In the genomic region with DNA sequence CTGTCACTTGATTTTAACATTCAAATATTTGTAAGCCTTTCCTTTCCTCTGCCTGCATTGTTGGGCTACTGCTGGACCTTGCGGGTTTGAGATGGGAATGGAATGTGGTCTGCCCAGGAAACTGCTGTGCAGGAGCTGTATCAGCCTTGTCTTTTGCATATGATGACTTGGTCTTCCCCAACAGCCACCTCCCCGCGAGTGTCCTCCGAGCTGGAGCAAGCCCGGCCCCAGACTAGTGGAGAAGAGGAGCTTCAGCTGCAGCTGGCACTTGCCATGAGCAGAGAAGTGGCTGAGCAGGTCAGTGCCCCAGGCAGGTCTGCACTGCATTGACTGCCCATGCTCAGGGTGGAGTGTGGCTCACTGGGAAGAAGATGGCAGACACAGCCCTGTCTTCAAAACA, we compare ENCODE assay signal across 31 cellular contexts. TPM values are rescaled to one million over a fixed set of nuclear protein-coding genes. Genes with fewer than 3 reads are reported as not detected.
DNase-seq lines count a peak whose midpoint lies in the region; ATAC-seq and TF ChIP-seq lines count a peak whose summit lies in the region.
"Had no signal": no experiment of that assay in that cellular context is flagged by ENCODE, and none has a peak within 500 bp of the region (broad histone marks: within the 10 kb centered on the region; RNA-seq: fewer than 3 reads in every experiment).

No MANE protein-coding gene starts in this region.

- no peak overlapping the region for H2AFZ ChIP-seq in OCI-LY7 (ENCODE audit: low read length)
- no peak overlapping the region for H2AFZ ChIP-seq in trophoblast cell (ENCODE audit: insufficient read depth, low read length, poor library complexity)

- H2AK5ac ChIP-seq in trophoblast cell (ENCODE audit: low read length) = no peak overlapping the region

- no peaks in the 10 kb centered on the region for H4K20me1 ChIP-seq in OCI-LY7 (ENCODE audit: insufficient read depth, low read length)

- CTCF ChIA-PET in OCI-LY7 (lab: Charles Lee; ENCODE audit: unreplicated experiment) = no interaction called here

- H4K8ac ChIP-seq in trophoblast cell (ENCODE audit: low read depth, low read length) = no peak overlapping the region

- BruUV-seq in OCI-LY7 (replicated peaks; lab: Mats Ljungman, UMichigan) = no TSS peak

- no peak overlapping the region for H4K91ac ChIP-seq in trophoblast cell (ENCODE audit: low read depth, low read length)

- ATAC-seq in HG02938 (IDR thresholded peaks at IDR 0.05; ENCODE audit: unreplicated experiment) (no peak), GM19023 (IDR thresholded peaks at IDR 0.05; ENCODE audit: unreplicated experiment) (no peak)
- ATAC-seq: activated T-cell treated with anti-CD3 and anti-CD28 coated beads, Interleukin-2, amount 50 U/mL, for 72 hours; heart right ventricle; K562; left colon; stimulated activated naive CD8-positive, alpha-beta T cell treated with anti-CD3 and anti-CD28 coated beads, Interleukin-15, amount 100 ng/mL, for 72 hours had no signal

- peaks cover 2% of the 10 kb centered on the region for H3K79me1 ChIP-seq in trophoblast cell (ENCODE audit: low read length)

- peak; percentile 56 for DNase-seq in ELF-1 (ENCODE audit: low read depth, low spot score)
- no peak for DNase-seq in OCI-LY7 (ENCODE audit: low spot score)
- DNase-seq in epithelial cell of esophagus (ENCODE audit: low read depth) = peak; percentile 45
- DNase-seq in trophoblast cell = peak; percentile 69 to 76
- DNase-seq in NCI-H2171 treated with DMSO at 0.1 percent for 48 hours (lab: John Stamatoyannopoulos, UW) = no peak
- no peak for DNase-seq in GM19238 (ENCODE audit: insufficient read length, low spot score)
- DNase-seq: activated CD4-positive, alpha-beta T cell treated with anti-CD3 and anti-CD28 coated beads, Interleukin-2, amount 50 U/mL, for 4 hours; activated naive CD4-positive, alpha-beta T cell treated with Interleukin-2 at 50 U/mL for 16 hours; activated T-cell treated with anti-CD3 and anti-CD28 coated beads, Interleukin-2, amount 50 U/mL, for 72 hours; brain microvascular endothelial cell; colonic mucosa; COR-L47; DMS79 treated with DMSO at 0.1 percent for 48 hours; effector memory CD4-positive, alpha-beta T cell; heart right ventricle; left colon; mesenchymal stem cell; MG63; NCI-H1417; NCI-H2029 treated with DMSO at 0.1 percent for 48 hours; NCI-H226; NCI-H748 treated with DMSO at 0.1 percent for 48 hours; occipital lobe; stimulated activated CD8-positive, alpha-beta memory T cell treated with anti-CD3 and anti-CD28 coated beads, Interleukin-4, amount 100 ng/mL, for 48 hours; stimulated activated naive CD8-positive, alpha-beta T cell treated with anti-CD3 and anti-CD28 coated beads, Interleukin-15, amount 100 ng/mL, for 72 hours; T-helper 1 cell; upper lobe of left lung had no signal

- no peak overlapping the region for H2BK5ac ChIP-seq in trophoblast cell (ENCODE audit: low read depth, low read length, poor library complexity)

- H3K4me3 ChIP-seq in OCI-LY7 (ENCODE audit: low read depth, low read length, poor library complexity, severe bottlenecking) (no peak overlapping the region), epithelial cell of esophagus (ENCODE audit: low read length) (no peak overlapping the region), trophoblast cell (ENCODE audit: low read depth, low read length) (no peak overlapping the region)
- H3K4me3 ChIP-seq: adrenal gland, colonic mucosa, heart right ventricle, K562, MG63, upper lobe of left lung had no signal

- H3K18ac ChIP-seq in trophoblast cell (ENCODE audit: low read length) = no peak overlapping the region

- TF ChIP-seq CTCF in OCI-LY7 (conservative IDR thresholded peaks at IDR 0.05; ENCODE audit: low read length) (no peak), epithelial cell of esophagus (IDR thresholded peaks at IDR 0.05; ENCODE audit: insufficient read depth, low read depth, low read length, missing control alignments) (no peak)

- POLR2A ChIA-PET in OCI-LY7 (lab: Charles Lee) = interaction anchor here (0.6 to 0.7 kb wide), 3 partner anchors 10 to 686 kb away, joined by 4 to 5 read pairs (median 4); no protein-coding TSS in a partner anchor

- intact Hi-C loops in OCI-LY7 (cut with micrococcal nuclease; ENCODE audit: unreplicated experiment) = loop anchor here (5.0 kb wide), 1 partner anchor 153 kb away; no protein-coding TSS in a partner anchor

- no peak overlapping the region for H2BK120ac ChIP-seq in trophoblast cell (ENCODE audit: insufficient read depth, low read length, poor library complexity)

- peaks cover 91% of the 10 kb centered on the region for H3K4me1 ChIP-seq in OCI-LY7 (ENCODE audit: insufficient read depth, low read length, poor library complexity, severe bottlenecking)
- H3K4me1 ChIP-seq in trophoblast cell (ENCODE audit: control insufficient read depth in 1 of 2, insufficient read depth in 2 of 2, low read length in 2 of 2) = peaks cover 15 to 18% of the 10 kb centered on the region in 2 experiments

- no peaks in the 10 kb centered on the region for H3K9me3 ChIP-seq in OCI-LY7 (ENCODE audit: low read length)
- H3K9me3 ChIP-seq in trophoblast cell (ENCODE audit: insufficient read depth, low read depth, low read length) = no peaks in the 10 kb centered on the region
- H3K9me3 ChIP-seq: adrenal gland, colonic mucosa, heart right ventricle, MG63, upper lobe of left lung had no signal

- H4K12ac ChIP-seq in trophoblast cell (ENCODE audit: low read depth, low read length) = no peak overlapping the region

- H3K27me3 ChIP-seq in trophoblast cell (ENCODE audit: insufficient read depth, low read length) = no peaks in the 10 kb centered on the region
- H3K27me3 ChIP-seq: adrenal gland, brain microvascular endothelial cell, colonic mucosa, MG63, upper lobe of left lung had no signal

- H3K23ac ChIP-seq in trophoblast cell (ENCODE audit: low read length) = no peak overlapping the region

- H3K4me2 ChIP-seq in OCI-LY7 (ENCODE audit: low read length) = peak overlapping the region; percentile 17; the same call in 1 of the 2 replicates
- H3K4me2 ChIP-seq in trophoblast cell (ENCODE audit: low read length) = peak overlapping the region; percentile 37

- no peaks in the 10 kb centered on the region for H3K9me2 ChIP-seq in OCI-LY7 (ENCODE audit: insufficient read depth, low read length)

- no peak overlapping the region for H3K14ac ChIP-seq in trophoblast cell (ENCODE audit: low read length)

- H2BK12ac ChIP-seq in trophoblast cell (ENCODE audit: low read length) = no peak overlapping the region

- peaks cover 5% of the 10 kb centered on the region; the same call in 1 of the 2 replicates for H3K36me3 ChIP-seq in OCI-LY7 (ENCODE audit: insufficient read depth, low read length)
- peaks cover 32 to 37% of the 10 kb centered on the region in 2 experiments for H3K36me3 ChIP-seq in trophoblast cell (ENCODE audit: control insufficient read depth in 1 of 2, insufficient read depth in 2 of 2, low read length in 2 of 2)
- H3K36me3 ChIP-seq: colonic mucosa had no signal

- H3K9ac ChIP-seq in trophoblast cell (ENCODE audit: low read length) = no peak overlapping the region

- H3K4ac ChIP-seq in trophoblast cell (ENCODE audit: low read depth, low read length) = no peak overlapping the region

- no CpG with 5 or more reads among the region's 5 CpGs for WGBS in trophoblast cell (ENCODE audit: extremely low coverage, insufficient coverage, insufficient read length)

- H3K27ac ChIP-seq in OCI-LY7 (ENCODE audit: low read depth, low read length, poor library complexity, severe bottlenecking) (no peak overlapping the region), trophoblast cell (ENCODE audit: low read depth, low read length) (no peak overlapping the region)
- H3K27ac ChIP-seq: adrenal gland, brain microvascular endothelial cell, colonic mucosa had no signal

- H3K79me2 ChIP-seq in OCI-LY7 (ENCODE audit: insufficient read depth, low read depth, low read length) = no peaks in the 10 kb centered on the region
- H3K79me2 ChIP-seq in trophoblast cell (ENCODE audit: control insufficient read depth, insufficient read depth, low read length, poor library complexity) = no peaks in the 10 kb centered on the region

RNA-seq across cellular contexts. Expression of a gene that starts 52.8 kb away (rescaled TPM):
- total RNA-seq in OCI-LY7 (2014; rRNA removed; shearing (Covaris generic)) = 35.8 and 38.1 TPM in 2 replicates
- total RNA-seq in OCI-LY7 (2022) = 21.1 and 24.1 TPM in 2 replicates
- 7.2 and 7.3 TPM in 2 replicates for polyA plus RNA-seq in trophoblast cell (2013)

Comparison
In these comparisons a context has a peak if more than half of its experiments do, and no peak if none do; other contexts are left out.
1. DNase-seq: peak in ELF-1 (single experiment), epithelial cell of esophagus (single experiment) and trophoblast cell (2 of 2); none in OCI-LY7 (single experiment), NCI-H2171 treated with DMSO at 0.1 percent for 48 hours (single experiment) and GM19238 (single experiment).